In genomic region chr9:62800451-62801371, GRCh38 we compare ENCODE assay signal across 8 cellular contexts.
DNase-seq lines count a peak whose midpoint lies in the region; ATAC-seq and TF ChIP-seq lines count a peak whose summit lies in the region.
"Not testable (repeated sequence)": the region's sequence is repeated elsewhere in the genome, so short reads cannot be mapped to it uniquely, and the experiment has no call there.

No MANE protein-coding gene starts in this region.

- peaks cover 45% of the 10 kb centered on the region for H3K27me3 ChIP-seq in adrenal gland

- peaks cover 27% of the 10 kb centered on the region for H3K4me1 Mint-ChIP-seq in T-helper 2 cell treated with Interferon-gamma antibody and Interleukin-4, amounts not matched to agents 5 μg/mL and 100 μg/mL, for 36 hours (ENCODE audit: low read depth)
- H3K4me1 Mint-ChIP-seq in progenitor cell of endocrine pancreas (ENCODE audit: low read depth) (peaks cover 16% of the 10 kb centered on the region), type B pancreatic cell (ENCODE audit: unreplicated experiment) (peaks cover 18% of the 10 kb centered on the region)

- peaks cover 51% of the 10 kb centered on the region for H3K27me3 Mint-ChIP-seq in T-helper 2 cell treated with Interferon-gamma antibody and Interleukin-4, amounts not matched to agents 5 μg/mL and 100 μg/mL, for 36 hours (ENCODE audit: low read depth)
- H3K27me3 Mint-ChIP-seq in progenitor cell of endocrine pancreas: peaks cover 56% of the 10 kb centered on the region
- H3K27me3 Mint-ChIP-seq in type B pancreatic cell: peaks cover 65% of the 10 kb centered on the region

- not testable (repeated sequence) for H3K36me3 Mint-ChIP-seq in T-helper 2 cell treated with Interferon-gamma antibody and Interleukin-4, amounts not matched to agents 5 μg/mL and 100 μg/mL, for 36 hours (ENCODE audit: low read depth); progenitor cell of endocrine pancreas (ENCODE audit: insufficient read depth)
- peaks cover 17% of the 10 kb centered on the region for H3K36me3 Mint-ChIP-seq in type B pancreatic cell

- DNase-seq in GM10266 (ENCODE audit: extremely low spot score): peak; percentile 16
- peak; percentile 35 for DNase-seq in T-helper 2 cell treated with Interferon-gamma antibody and Interleukin-4, amounts not matched to agents 5 μg/mL and 100 μg/mL, for 36 hours (ENCODE audit: low spot score)
- DNase-seq in adrenal gland: peak in 3 of 7 donors; percentile 17 to 75 (median 29)
- DNase-seq in fibroblast of mammary gland (ENCODE audit: low read depth); progenitor cell of endocrine pancreas (ENCODE audit: low spot score, unreplicated experiment); type B pancreatic cell (ENCODE audit: extremely low spot score, unreplicated experiment): not testable (repeated sequence)
- peak; percentile 56 for DNase-seq in left lobe of liver (ENCODE audit: low spot score)

- intact Hi-C loops in adrenal gland (cut with DNase I): not testable (repeated sequence)

- TF ChIP-seq CTCF in GM10266 (IDR thresholded peaks at IDR 0.05; ENCODE audit: control insufficient read depth, insufficient read depth, low read depth, missing control alignments); adrenal gland (IDR thresholded peaks at IDR 0.05); fibroblast of mammary gland (conservative IDR thresholded peaks at IDR 0.05; ENCODE audit: control insufficient read depth, insufficient read depth, low read depth, low read length); progenitor cell of endocrine pancreas (IDR thresholded peaks at IDR 0.05; ENCODE audit: unreplicated experiment); type B pancreatic cell (conservative IDR thresholded peaks at IDR 0.05): not testable (repeated sequence)

- peaks cover 0 to 17% of the 10 kb centered on the region in 2 donors for H3K4me1 ChIP-seq in adrenal gland (replicated peaks in 1 of 2)

- not testable (repeated sequence) for TF ChIP-seq POLR2A in adrenal gland (IDR thresholded peaks at IDR 0.05)

- not testable (repeated sequence) for H3K9me3 ChIP-seq in adrenal gland (replicated peaks in 1 of 3)

- peak overlapping the region; percentile 20 for H3K27ac Mint-ChIP-seq in T-helper 2 cell treated with Interferon-gamma antibody and Interleukin-4, amounts not matched to agents 5 μg/mL and 100 μg/mL, for 36 hours
- peak overlapping the region; percentile 34 for H3K27ac Mint-ChIP-seq in progenitor cell of endocrine pancreas
- peak overlapping the region; percentile 50 for H3K27ac Mint-ChIP-seq in type B pancreatic cell

- H3K36me3 ChIP-seq in adrenal gland (replicated peaks in 1 of 2): not testable (repeated sequence)

- 27 to 31% (median 28%) methylated on average over 28 to 30 of the region's 30 CpGs for WGBS in adrenal gland, 4 donors

- peak overlapping the region in 2 of 4 donors; percentile 14 to 51 for H3K4me3 ChIP-seq in adrenal gland
- H3K4me3 ChIP-seq in fibroblast of mammary gland (ENCODE audit: control insufficient read depth, low read depth, low read length): peak overlapping the region; percentile 16

- H3K27ac ChIP-seq in adrenal gland: peak overlapping the region in 3 of 5 donors; percentile 6 to 62 (median 55)

- not testable (repeated sequence) for H3K9me3 Mint-ChIP-seq in T-helper 2 cell treated with Interferon-gamma antibody and Interleukin-4, amounts not matched to agents 5 μg/mL and 100 μg/mL, for 36 hours; progenitor cell of endocrine pancreas (ENCODE audit: low read depth); type B pancreatic cell

- peak; percentile 19 for ATAC-seq in HG02852 (IDR thresholded peaks at IDR 0.05; ENCODE audit: unreplicated experiment)
- peak; percentile 13 for ATAC-seq in left lobe of liver

- peak overlapping the region; percentile 56 for H3K4me3 Mint-ChIP-seq in T-helper 2 cell treated with Interferon-gamma antibody and Interleukin-4, amounts not matched to agents 5 μg/mL and 100 μg/mL, for 36 hours
- peak overlapping the region; percentile 73 for H3K4me3 Mint-ChIP-seq in progenitor cell of endocrine pancreas (ENCODE audit: low read depth)
- peak overlapping the region; percentile 73 for H3K4me3 Mint-ChIP-seq in type B pancreatic cell
